In the genomic region with DNA sequence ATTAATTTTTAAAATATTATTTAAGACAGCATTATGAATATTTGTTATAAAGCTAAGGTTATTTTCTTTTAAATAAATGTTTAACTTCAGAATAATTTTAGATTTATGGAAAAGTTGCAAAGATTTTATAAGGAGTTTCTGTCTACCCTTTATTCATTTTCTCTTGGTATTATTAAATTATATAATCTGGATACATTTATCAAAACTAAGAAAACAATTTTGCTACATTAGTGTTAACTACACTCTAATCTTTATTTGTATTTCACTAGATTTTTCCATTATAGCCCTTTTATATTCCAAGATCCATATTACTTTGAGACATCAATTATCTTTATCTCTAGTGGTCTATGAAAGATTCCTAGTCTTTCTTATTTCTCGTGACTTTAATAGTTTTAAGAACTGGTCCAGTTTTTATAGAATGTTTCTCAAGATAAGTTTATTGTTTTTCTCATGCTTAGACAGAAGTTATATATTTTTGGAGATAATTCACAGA, we compare ENCODE assay signal across 26 cellular contexts.
A peak's percentile ranks its signal among the peaks of the same experiment; 100 is the strongest.
DNase-seq lines count a peak whose midpoint lies in the region; FAIRE-seq and TF ChIP-seq lines count a peak whose summit lies in the region.
"Had no signal": no experiment of that assay in that cellular context is flagged by ENCODE, and none has a peak within 500 bp of the region (broad histone marks: within the 10 kb centered on the region; RNA-seq: fewer than 3 reads in every experiment).

No MANE protein-coding gene starts in this region.

- H3K27me3 ChIP-seq in small intestine (ENCODE audit: control insufficient read depth in 2 of 2, insufficient read depth in 2 of 2, low read length in 2 of 2) = no peaks in the 10 kb centered on the region
- H3K27me3 ChIP-seq: BE2C; BLaER1 treated with 17β-estradiol and CSF1 and Interleukin-3, amounts not matched to agents 10 nM and 100 nM had no signal

- FAIRE-seq in TTC549 (lab: Jason Lieb, UNC) (peak; percentile 17), kidney (lab: Jason Lieb, UNC) (peak; percentile 85), small intestine (lab: Jason Lieb, UNC) (peak; percentile 55)
- FAIRE-seq: A549, D721Med, GM12878, GM19239, H1 had no signal

- H3K9me3 ChIP-seq in HEK293 (ENCODE audit: control insufficient read depth, insufficient read depth, low read depth, low read length) (no peaks in the 10 kb centered on the region), kidney (ENCODE audit: control insufficient read depth in 1 of 2, low read length in 2 of 2) (no peaks in the 10 kb centered on the region), small intestine (ENCODE audit: control insufficient read depth, low read depth) (no peaks in the 10 kb centered on the region)
- H3K9me3 ChIP-seq: A549; BE2C; BLaER1 treated with 17β-estradiol and CSF1 and Interleukin-3, amounts not matched to agents 10 nM and 100 nM had no signal

- no peak overlapping the region for H3K4me3 ChIP-seq in HEK293 (ENCODE audit: low read depth, low read length)
- no peak overlapping the region for H3K4me3 ChIP-seq in kidney (ENCODE audit: low read length in 2 of 2)
- H3K4me3 ChIP-seq in small intestine (ENCODE audit: low read depth in 1 of 2, low read length in 2 of 2) = no peak overlapping the region
- H3K4me3 ChIP-seq: A549; BLaER1 treated with 17β-estradiol and CSF1 and Interleukin-3, amounts not matched to agents 10 nM and 100 nM; GM12878; GM23248 had no signal

- H3K27ac ChIP-seq in HEK293 (ENCODE audit: extremely low read depth, low read depth, low read length) = no peak overlapping the region
- no peak overlapping the region for H3K27ac ChIP-seq in kidney (ENCODE audit: low read depth in 2 of 2, low read length in 2 of 2)
- no peak overlapping the region for H3K27ac ChIP-seq in small intestine (ENCODE audit: low read depth in 1 of 2, low read length in 1 of 2)
- H3K27ac ChIP-seq: A549; BLaER1 treated with 17β-estradiol and CSF1 and Interleukin-3, amounts not matched to agents 10 nM and 100 nM; GM23248 had no signal

- no peak overlapping the region for H3K9ac ChIP-seq in kidney (ENCODE audit: low read length in 2 of 2)
- H3K9ac ChIP-seq: BLaER1 treated with 17β-estradiol and CSF1 and Interleukin-3, amounts not matched to agents 10 nM and 100 nM; GM23248 had no signal

- no peak for DNase-seq in kidney
- no peak for DNase-seq in small intestine
- no peak for DNase-seq in NCI-H1694 (lab: John Stamatoyannopoulos, UW)
- DNase-seq in NCI-H187 (lab: John Stamatoyannopoulos, UW) = no peak
- no peak for DNase-seq in stimulated activated CD4-positive, alpha-beta T cell treated with anti-CD3 and anti-CD28 coated beads, Interleukin-4, amount 100 ng/mL, for 1 hour
- DNase-seq: 8988T; ACHN; AML-193; BE2C; CD4-positive, alpha-beta T cell; CD8-positive, alpha-beta memory T cell; DMS 273 treated with DMSO at 0.1 percent for 48 hours; DMS79; EL; GDM1; GM23248; H7; HCEC 1CT had no signal

- POLR2A ChIA-PET in HEK293 (lab: Yijun Ruan, JAX) = no interaction called here

- intact Hi-C loops in kidney (cut with DNase I) = no loop called here

- H3K36me3 ChIP-seq in HEK293 (ENCODE audit: control insufficient read depth in 2 of 2, insufficient read depth in 1 of 2, low read length in 2 of 2) (no peaks in the 10 kb centered on the region), kidney (ENCODE audit: control insufficient read depth in 1 of 2, insufficient read depth in 2 of 2, low read length in 2 of 2) (no peaks in the 10 kb centered on the region), small intestine (ENCODE audit: control insufficient read depth in 2 of 2, insufficient read depth in 2 of 2, low read length in 2 of 2) (no peaks in the 10 kb centered on the region)
- H3K36me3 ChIP-seq: BE2C; BLaER1 treated with 17β-estradiol and CSF1 and Interleukin-3, amounts not matched to agents 10 nM and 100 nM had no signal

- no peak for TF ChIP-seq CTCF in HEK293 (tag by site-specific recombination; IDR thresholded peaks at IDR 0.05)
- no peak for TF ChIP-seq CTCF in kidney (IDR thresholded peaks at IDR 0.05; ENCODE audit: borderline replicate concordance, extremely low read depth, insufficient read depth)

- H3K4me1 ChIP-seq in HEK293 (ENCODE audit: control insufficient read depth, insufficient read depth, low read length) (no peaks in the 10 kb centered on the region), kidney (ENCODE audit: control insufficient read depth in 1 of 2, insufficient read depth in 1 of 2, low read depth in 1 of 2, low read length in 2 of 2) (no peaks in the 10 kb centered on the region), small intestine (ENCODE audit: control insufficient read depth in 2 of 2, insufficient read depth in 1 of 2, low read depth in 1 of 2, low read length in 1 of 2) (no peaks in the 10 kb centered on the region)
- H3K4me1 ChIP-seq: A549; BE2C; BLaER1 treated with 17β-estradiol and CSF1 and Interleukin-3, amounts not matched to agents 10 nM and 100 nM had no signal

- CTCF ChIA-PET in HEK293 (lab: Yijun Ruan, JAX) = no interaction called here

- 44 to 80% (median 66%) methylated on average over 1 of the region's 1 CpG for WGBS in small intestine, 3 donors

TF ChIP-seq in HEK293, 187 proteins besides CTCF, POLR2A, EP300 and RAD21:
- no peak for TF ChIP-seq OVOL3 (tag by site-specific recombination; IDR thresholded peaks at IDR 0.05)
- no peak for TF ChIP-seq ZNF133 (tag by site-specific recombination; IDR thresholded peaks at IDR 0.05)
- TF ChIP-seq, protein P1, sequence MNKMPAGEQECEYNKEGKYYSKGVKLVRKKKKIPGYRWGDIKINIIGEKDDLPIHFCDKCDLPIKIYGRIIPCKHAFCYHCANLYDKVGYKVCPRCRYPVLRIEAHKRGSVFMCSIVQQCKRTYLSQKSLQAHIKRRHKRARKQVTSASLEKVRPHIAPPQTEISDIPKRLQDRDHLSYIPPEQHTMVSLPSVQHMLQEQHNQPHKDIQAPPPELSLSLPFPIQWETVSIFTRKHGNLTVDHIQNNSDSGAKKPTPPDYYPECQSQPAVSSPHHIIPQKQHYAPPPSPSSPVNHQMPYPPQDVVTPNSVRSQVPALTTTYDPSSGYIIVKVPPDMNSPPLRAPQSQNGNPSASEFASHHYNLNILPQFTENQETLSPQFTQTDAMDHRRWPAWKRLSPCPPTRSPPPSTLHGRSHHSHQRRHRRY (tag by site-specific recombination; IDR thresholded peaks at IDR 0.05) = no peak
- TF ChIP-seq TCF7L2 (IDR thresholded peaks at IDR 0.05; ENCODE audit: borderline replicate concordance, low read depth, low read length) = 0 out of 2 replicates have a peak, but pooled peaks have one; percentile 53
